Comparison of ENCODE assay signal across 1 cellular context in the genomic region with DNA sequence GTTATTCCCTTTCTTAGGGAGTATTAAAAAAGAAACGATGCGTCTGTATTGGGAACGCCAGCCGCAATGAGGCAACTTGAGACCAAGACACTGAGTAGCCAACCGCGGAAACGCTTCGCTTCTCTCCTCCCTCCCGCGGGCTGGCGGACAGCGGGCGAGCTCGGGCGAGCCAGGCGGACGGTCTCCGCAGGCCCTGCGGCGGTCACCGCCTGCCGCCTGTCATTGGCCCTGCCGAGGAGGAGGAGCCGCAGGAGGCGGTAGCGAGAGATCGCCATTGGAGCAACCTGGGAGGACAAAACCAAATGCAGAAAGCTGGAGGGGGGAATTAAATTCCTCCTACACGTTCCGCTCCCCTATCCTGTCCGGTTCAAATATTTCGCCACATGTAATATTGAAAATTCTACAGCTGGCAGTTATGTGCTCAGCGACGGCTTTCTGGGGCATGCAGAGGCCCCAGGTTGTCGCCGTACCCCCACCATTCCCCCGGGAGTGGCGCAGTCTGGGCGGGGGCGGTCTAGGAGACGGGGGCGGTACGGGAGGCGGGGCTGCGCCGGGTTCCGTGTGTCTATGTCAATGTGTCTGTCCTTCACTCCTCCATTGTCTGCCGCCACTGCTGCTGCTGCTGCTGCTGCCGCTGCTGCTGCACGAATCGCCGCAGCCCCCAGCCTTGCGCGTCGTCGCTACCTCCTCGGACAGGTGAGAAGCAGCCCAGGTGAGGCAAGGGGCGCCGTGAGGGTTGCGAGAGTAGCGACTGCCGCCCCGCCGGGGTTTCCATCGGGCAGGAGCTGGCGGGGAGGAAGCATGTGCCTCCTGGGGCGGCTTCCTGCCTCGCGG.
TF ChIP-seq lines count a peak whose summit lies in the region.

A gene (minus strand): TSS at position 162 of the 834 bp plus-strand sequence. CDS start 181 bp downstream, outside the sequence.
A gene (plus strand): TSS at position 589 of the 834 bp plus-strand sequence. CDS start 19,263 bp downstream, outside the sequence.

TF ChIP-seq in K562, 482 proteins besides CTCF, POLR2A, EP300 and RAD21 (continued from another document and continues in another):
- TF ChIP-seq NR2F6 (CRISPR knock-in tag; IDR thresholded peaks at IDR 0.05) (no peak), CHD2 (IDR thresholded peaks at IDR 0.05; ENCODE audit: low read depth, low read length) (peak; percentile 51; the same call in 1 of the 2 replicates), ATF7 (IDR thresholded peaks at IDR 0.05) (peak; percentile 100), SIN3A (IDR thresholded peaks at IDR 0.05; ENCODE audit: borderline replicate concordance in 2 of 2, control insufficient read depth in 1 of 2, low read depth in 2 of 2, low read length in 2 of 2) (peak; percentile 85 to 89; a peak in 3 of 4 replicates), FOXJ2 (tag; IDR thresholded peaks at IDR 0.05) (peak; percentile 25; the same call in 1 of the 2 replicates), ZNF764 (CRISPR knock-in tag; IDR thresholded peaks at IDR 0.05; ENCODE audit: low read depth) (no peak), ZKSCAN3 (CRISPR knock-in tag; IDR thresholded peaks at IDR 0.05) (no peak), TAF7 (tag; IDR thresholded peaks at IDR 0.05) (peak; percentile 98), LCOR (CRISPR knock-in tag; IDR thresholded peaks at IDR 0.05) (0 out of 2 replicates have a peak, but pooled peaks have one; percentile 40), NFIC (IDR thresholded peaks at IDR 0.05) (peak; percentile 60), GABPA (tag; conservative IDR thresholded peaks at IDR 0.05; ENCODE audit: low read depth) (no peak), ZNF23 (CRISPR knock-in tag; IDR thresholded peaks at IDR 0.05) (no peak), BMI1 (IDR thresholded peaks at IDR 0.05; ENCODE audit: low read length) (no peak), ZNF561 (CRISPR knock-in tag; conservative IDR thresholded peaks at IDR 0.05) (no peak), CREBBP (IDR thresholded peaks at IDR 0.05; ENCODE audit: low read depth, low read length) (no peak), BACH1 (tag; IDR thresholded peaks at IDR 0.05) (no peak), CHD1 (IDR thresholded peaks at IDR 0.05; ENCODE audit: low read length) (peak; percentile 3), HNRNPLL (IDR thresholded peaks at IDR 0.05; ENCODE audit: low read depth, low read length, poor library complexity, severe bottlenecking) (peak; percentile 67), FOS (IDR thresholded peaks at IDR 0.05; ENCODE audit: extremely low read depth, insufficient read length) (peak; percentile 74), SIRT6 (IDR thresholded peaks at IDR 0.05; ENCODE audit: low read depth, low read length) (no peak), TRIM24 (IDR thresholded peaks at IDR 0.05) (0 out of 4 replicates have a peak, but pooled peaks of 1 of the 2 experiments have one; percentile 18), ETV1 (tag; conservative IDR thresholded peaks at IDR 0.05; ENCODE audit: low read depth) (0 out of 2 replicates have a peak, but pooled peaks have one; percentile 39), MIER1 (IDR thresholded peaks at IDR 0.05; ENCODE audit: low read depth) (no peak), MTF1 (CRISPR knock-in tag; IDR thresholded peaks at IDR 0.05; ENCODE audit: borderline replicate concordance) (no peak), ZBED1 (IDR thresholded peaks at IDR 0.05) (0 out of 2 replicates have a peak, but pooled peaks have one; percentile 53), MYC (IDR thresholded peaks at IDR 0.05; ENCODE audit: low read depth, low read length) (peak; percentile 93), MYC (CRISPR knock-in tag; IDR thresholded peaks at IDR 0.05; ENCODE audit: borderline replicate concordance, low read depth) (peak; percentile 83; the same call in 1 of the 2 replicates), ZNF699 (CRISPR knock-in tag; IDR thresholded peaks at IDR 0.05; ENCODE audit: insufficient replicate concordance) (no peak), MYNN (IDR thresholded peaks at IDR 0.05) (no peak), MYNN (CRISPR knock-in tag; IDR thresholded peaks at IDR 0.05) (no peak), TGIF2 (CRISPR knock-in tag; IDR thresholded peaks at IDR 0.05) (no peak)
- TF ChIP-seq, protein P1, sequence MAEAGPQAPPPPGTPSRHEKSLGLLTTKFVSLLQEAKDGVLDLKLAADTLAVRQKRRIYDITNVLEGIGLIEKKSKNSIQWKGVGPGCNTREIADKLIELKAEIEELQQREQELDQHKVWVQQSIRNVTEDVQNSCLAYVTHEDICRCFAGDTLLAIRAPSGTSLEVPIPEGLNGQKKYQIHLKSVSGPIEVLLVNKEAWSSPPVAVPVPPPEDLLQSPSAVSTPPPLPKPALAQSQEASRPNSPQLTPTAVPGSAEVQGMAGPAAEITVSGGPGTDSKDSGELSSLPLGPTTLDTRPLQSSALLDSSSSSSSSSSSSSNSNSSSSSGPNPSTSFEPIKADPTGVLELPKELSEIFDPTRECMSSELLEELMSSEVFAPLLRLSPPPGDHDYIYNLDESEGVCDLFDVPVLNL (CRISPR knock-in tag; IDR thresholded peaks at IDR 0.05; ENCODE audit: low read depth) = 0 out of 2 replicates have a peak, but pooled peaks have one; percentile 49
- TF ChIP-seq, protein P2, sequence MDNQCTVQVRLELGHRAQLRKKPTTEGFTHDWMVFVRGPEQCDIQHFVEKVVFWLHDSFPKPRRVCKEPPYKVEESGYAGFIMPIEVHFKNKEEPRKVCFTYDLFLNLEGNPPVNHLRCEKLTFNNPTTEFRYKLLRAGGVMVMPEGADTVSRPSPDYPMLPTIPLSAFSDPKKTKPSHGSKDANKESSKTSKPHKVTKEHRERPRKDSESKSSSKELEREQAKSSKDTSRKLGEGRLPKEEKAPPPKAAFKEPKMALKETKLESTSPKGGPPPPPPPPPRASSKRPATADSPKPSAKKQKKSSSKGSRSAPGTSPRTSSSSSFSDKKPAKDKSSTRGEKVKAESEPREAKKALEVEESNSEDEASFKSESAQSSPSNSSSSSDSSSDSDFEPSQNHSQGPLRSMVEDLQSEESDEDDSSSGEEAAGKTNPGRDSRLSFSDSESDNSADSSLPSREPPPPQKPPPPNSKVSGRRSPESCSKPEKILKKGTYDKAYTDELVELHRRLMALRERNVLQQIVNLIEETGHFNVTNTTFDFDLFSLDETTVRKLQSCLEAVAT (IDR thresholded peaks at IDR 0.05) = peak; percentile 63 to 71; a peak in 3 of 4 replicates
- TF ChIP-seq, protein P3, sequence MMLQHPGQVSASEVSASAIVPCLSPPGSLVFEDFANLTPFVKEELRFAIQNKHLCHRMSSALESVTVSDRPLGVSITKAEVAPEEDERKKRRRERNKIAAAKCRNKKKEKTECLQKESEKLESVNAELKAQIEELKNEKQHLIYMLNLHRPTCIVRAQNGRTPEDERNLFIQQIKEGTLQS (IDR thresholded peaks at IDR 0.05) = 0 out of 2 replicates have a peak, but pooled peaks have one; percentile 29
- TF ChIP-seq, protein P3 (CRISPR knock-in tag; conservative IDR thresholded peaks at IDR 0.05) = peak; percentile 81
- TF ChIP-seq, protein P4, sequence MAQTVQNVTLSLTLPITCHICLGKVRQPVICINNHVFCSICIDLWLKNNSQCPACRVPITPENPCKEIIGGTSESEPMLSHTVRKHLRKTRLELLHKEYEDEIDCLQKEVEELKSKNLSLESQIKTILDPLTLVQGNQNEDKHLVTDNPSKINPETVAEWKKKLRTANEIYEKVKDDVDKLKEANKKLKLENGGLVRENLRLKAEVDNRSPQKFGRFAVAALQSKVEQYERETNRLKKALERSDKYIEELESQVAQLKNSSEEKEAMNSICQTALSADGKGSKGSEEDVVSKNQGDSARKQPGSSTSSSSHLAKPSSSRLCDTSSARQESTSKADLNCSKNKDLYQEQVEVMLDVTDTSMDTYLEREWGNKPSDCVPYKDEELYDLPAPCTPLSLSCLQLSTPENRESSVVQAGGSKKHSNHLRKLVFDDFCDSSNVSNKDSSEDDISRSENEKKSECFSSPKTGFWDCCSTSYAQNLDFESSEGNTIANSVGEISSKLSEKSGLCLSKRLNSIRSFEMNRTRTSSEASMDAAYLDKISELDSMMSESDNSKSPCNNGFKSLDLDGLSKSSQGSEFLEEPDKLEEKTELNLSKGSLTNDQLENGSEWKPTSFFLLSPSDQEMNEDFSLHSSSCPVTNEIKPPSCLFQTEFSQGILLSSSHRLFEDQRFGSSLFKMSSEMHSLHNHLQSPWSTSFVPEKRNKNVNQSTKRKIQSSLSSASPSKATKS (CRISPR knock-in tag; IDR thresholded peaks at IDR 0.05) = no peak
- TF ChIP-seq, protein P5, sequence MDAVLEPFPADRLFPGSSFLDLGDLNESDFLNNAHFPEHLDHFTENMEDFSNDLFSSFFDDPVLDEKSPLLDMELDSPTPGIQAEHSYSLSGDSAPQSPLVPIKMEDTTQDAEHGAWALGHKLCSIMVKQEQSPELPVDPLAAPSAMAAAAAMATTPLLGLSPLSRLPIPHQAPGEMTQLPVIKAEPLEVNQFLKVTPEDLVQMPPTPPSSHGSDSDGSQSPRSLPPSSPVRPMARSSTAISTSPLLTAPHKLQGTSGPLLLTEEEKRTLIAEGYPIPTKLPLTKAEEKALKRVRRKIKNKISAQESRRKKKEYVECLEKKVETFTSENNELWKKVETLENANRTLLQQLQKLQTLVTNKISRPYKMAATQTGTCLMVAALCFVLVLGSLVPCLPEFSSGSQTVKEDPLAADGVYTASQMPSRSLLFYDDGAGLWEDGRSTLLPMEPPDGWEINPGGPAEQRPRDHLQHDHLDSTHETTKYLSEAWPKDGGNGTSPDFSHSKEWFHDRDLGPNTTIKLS (IDR thresholded peaks at IDR 0.05; ENCODE audit: borderline replicate concordance, low read depth) = no peak; the same call in 1 of the 2 replicates
- TF ChIP-seq, protein P6, sequence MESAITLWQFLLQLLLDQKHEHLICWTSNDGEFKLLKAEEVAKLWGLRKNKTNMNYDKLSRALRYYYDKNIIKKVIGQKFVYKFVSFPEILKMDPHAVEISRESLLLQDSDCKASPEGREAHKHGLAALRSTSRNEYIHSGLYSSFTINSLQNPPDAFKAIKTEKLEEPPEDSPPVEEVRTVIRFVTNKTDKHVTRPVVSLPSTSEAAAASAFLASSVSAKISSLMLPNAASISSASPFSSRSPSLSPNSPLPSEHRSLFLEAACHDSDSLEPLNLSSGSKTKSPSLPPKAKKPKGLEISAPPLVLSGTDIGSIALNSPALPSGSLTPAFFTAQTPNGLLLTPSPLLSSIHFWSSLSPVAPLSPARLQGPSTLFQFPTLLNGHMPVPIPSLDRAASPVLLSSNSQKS (CRISPR knock-in tag; IDR thresholded peaks at IDR 0.05) = no peak
- TF ChIP-seq, protein P7, sequence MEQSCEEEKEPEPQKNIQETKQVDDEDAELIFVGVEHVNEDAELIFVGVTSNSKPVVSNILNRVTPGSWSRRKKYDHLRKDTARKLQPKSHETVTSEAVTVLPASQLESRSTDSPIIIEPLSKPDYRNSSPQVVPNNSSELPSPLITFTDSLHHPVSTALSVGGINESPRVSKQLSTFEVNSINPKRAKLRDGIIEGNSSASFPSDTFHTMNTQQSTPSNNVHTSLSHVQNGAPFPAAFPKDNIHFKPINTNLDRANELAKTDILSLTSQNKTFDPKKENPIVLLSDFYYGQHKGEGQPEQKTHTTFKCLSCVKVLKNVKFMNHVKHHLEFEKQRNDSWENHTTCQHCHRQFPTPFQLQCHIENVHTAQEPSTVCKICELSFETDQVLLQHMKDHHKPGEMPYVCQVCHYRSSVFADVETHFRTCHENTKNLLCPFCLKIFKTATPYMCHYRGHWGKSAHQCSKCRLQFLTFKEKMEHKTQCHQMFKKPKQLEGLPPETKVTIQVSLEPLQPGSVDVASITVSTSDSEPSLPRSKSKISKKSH (CRISPR knock-in tag; IDR thresholded peaks at IDR 0.05) = no peak
- TF ChIP-seq, protein P8, sequence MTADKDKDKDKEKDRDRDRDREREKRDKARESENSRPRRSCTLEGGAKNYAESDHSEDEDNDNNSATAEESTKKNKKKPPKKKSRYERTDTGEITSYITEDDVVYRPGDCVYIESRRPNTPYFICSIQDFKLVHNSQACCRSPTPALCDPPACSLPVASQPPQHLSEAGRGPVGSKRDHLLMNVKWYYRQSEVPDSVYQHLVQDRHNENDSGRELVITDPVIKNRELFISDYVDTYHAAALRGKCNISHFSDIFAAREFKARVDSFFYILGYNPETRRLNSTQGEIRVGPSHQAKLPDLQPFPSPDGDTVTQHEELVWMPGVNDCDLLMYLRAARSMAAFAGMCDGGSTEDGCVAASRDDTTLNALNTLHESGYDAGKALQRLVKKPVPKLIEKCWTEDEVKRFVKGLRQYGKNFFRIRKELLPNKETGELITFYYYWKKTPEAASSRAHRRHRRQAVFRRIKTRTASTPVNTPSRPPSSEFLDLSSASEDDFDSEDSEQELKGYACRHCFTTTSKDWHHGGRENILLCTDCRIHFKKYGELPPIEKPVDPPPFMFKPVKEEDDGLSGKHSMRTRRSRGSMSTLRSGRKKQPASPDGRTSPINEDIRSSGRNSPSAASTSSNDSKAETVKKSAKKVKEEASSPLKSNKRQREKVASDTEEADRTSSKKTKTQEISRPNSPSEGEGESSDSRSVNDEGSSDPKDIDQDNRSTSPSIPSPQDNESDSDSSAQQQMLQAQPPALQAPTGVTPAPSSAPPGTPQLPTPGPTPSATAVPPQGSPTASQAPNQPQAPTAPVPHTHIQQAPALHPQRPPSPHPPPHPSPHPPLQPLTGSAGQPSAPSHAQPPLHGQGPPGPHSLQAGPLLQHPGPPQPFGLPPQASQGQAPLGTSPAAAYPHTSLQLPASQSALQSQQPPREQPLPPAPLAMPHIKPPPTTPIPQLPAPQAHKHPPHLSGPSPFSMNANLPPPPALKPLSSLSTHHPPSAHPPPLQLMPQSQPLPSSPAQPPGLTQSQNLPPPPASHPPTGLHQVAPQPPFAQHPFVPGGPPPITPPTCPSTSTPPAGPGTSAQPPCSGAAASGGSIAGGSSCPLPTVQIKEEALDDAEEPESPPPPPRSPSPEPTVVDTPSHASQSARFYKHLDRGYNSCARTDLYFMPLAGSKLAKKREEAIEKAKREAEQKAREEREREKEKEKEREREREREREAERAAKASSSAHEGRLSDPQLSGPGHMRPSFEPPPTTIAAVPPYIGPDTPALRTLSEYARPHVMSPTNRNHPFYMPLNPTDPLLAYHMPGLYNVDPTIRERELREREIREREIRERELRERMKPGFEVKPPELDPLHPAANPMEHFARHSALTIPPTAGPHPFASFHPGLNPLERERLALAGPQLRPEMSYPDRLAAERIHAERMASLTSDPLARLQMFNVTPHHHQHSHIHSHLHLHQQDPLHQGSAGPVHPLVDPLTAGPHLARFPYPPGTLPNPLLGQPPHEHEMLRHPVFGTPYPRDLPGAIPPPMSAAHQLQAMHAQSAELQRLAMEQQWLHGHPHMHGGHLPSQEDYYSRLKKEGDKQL (CRISPR knock-in tag; IDR thresholded peaks at IDR 0.05; ENCODE audit: borderline replicate concordance) = no peak
- TF ChIP-seq, protein P9, sequence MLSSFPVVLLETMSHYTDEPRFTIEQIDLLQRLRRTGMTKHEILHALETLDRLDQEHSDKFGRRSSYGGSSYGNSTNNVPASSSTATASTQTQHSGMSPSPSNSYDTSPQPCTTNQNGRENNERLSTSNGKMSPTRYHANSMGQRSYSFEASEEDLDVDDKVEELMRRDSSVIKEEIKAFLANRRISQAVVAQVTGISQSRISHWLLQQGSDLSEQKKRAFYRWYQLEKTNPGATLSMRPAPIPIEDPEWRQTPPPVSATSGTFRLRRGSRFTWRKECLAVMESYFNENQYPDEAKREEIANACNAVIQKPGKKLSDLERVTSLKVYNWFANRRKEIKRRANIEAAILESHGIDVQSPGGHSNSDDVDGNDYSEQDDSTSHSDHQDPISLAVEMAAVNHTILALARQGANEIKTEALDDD (IDR thresholded peaks at IDR 0.05) = no peak
